ENCODE assay signal across 1 cellular context in genomic region chr16:56305956-56306565, GRCh38.
TF ChIP-seq lines count a peak whose summit lies in the region.

No MANE protein-coding gene starts in this region.

TF ChIP-seq in H1, 55 proteins besides CTCF, POLR2A, EP300 and RAD21 (continued from another document):
- TF ChIP-seq CHD7 (IDR thresholded peaks at IDR 0.05; ENCODE audit: insufficient replicate concordance, low read length), result no peak
- TF ChIP-seq BRCA1 (IDR thresholded peaks at IDR 0.05; ENCODE audit: low read depth, low read length), result no peak
